ENCODE assay signal across 8 cellular contexts in the genomic region with DNA sequence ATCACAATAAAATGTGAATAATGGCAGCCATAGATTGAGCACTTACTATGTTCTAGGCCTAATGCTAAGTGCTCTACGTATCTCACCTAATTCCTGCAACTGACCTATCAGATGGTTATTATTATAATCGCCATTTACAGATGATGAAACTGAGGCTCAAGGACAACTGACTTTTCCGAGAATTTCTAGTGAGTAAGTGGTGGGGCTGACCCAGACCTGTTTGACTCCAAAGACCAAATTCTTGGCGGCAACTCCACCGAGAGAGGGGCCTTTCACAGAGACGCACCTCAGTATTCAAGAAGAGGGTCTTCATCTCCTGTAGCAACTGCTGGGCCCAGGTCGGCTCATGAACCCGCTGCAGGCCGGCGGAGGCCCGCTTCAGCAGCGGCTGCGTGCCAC. TPM values are rescaled to one million over a fixed set of nuclear protein-coding genes. Genes with fewer than 3 reads are reported as not detected.
DNase-seq lines count a peak whose midpoint lies in the region; ATAC-seq, FAIRE-seq and TF ChIP-seq lines count a peak whose summit lies in the region.

No MANE protein-coding gene starts in this region.

- H3K9me3 ChIP-seq in DOHH2 (ENCODE audit: control insufficient read depth, insufficient read depth, low read length) (no peaks in the 10 kb centered on the region), pancreas (no peaks in the 10 kb centered on the region)

- intact Hi-C loops in pancreas (cut with DNase I), result no loop called here

- TF ChIP-seq CTCF in DOHH2 (IDR thresholded peaks at IDR 0.05; ENCODE audit: low read depth, low read length, poor library complexity, severe bottlenecking) (no peak), epithelial cell of proximal tubule (conservative IDR thresholded peaks at IDR 0.05; ENCODE audit: low read depth, low read length) (no peak), pancreas (IDR thresholded peaks at IDR 0.05) (no peak)

- H3K27ac ChIP-seq in DOHH2 (ENCODE audit: low read depth, low read length), result 0 out of 2 replicates have a peak overlapping the region, but pooled peaks have one; percentile 46
- peak overlapping the region; percentile 57 to 83 (median 74) for H3K27ac ChIP-seq in pancreas

- ATAC-seq in pancreas (no peak), GM21576 (IDR thresholded peaks at IDR 0.05; ENCODE audit: unreplicated experiment) (no peak), HG02970 (IDR thresholded peaks at IDR 0.05; ENCODE audit: low FRiP score, unreplicated experiment) (no peak), GM19452 (IDR thresholded peaks at IDR 0.05; ENCODE audit: unreplicated experiment) (no peak), HG02973 (IDR thresholded peaks at IDR 0.05; ENCODE audit: unreplicated experiment) (no peak)

- H3K27me3 ChIP-seq in DOHH2 (ENCODE audit: control insufficient read depth, low read length), result no peaks in the 10 kb centered on the region
- no peaks in the 10 kb centered on the region for H3K27me3 ChIP-seq in pancreas

- peak overlapping the region; percentile 76 for H3K4me2 ChIP-seq in DOHH2 (ENCODE audit: low read length)

- no peaks in the 10 kb centered on the region for H3K9me2 ChIP-seq in DOHH2 (replicated peaks; ENCODE audit: control insufficient read depth, low read length)

- 0 out of 2 replicates have a peak, but pooled peaks cover 2% of the 10 kb centered on the region for H3F3A ChIP-seq in DOHH2 (ENCODE audit: control insufficient read depth, insufficient read depth)

- H3K79me2 ChIP-seq in DOHH2 (ENCODE audit: control insufficient read depth, low read length), result peaks cover 42% of the 10 kb centered on the region

- no peak for FAIRE-seq in pancreas (lab: Jason Lieb, UNC)

- H3K4me1 ChIP-seq in DOHH2 (ENCODE audit: control insufficient read depth, low read length) (peaks cover 30% of the 10 kb centered on the region), pancreas (peaks cover 7 to 20% (median 15%) of the 10 kb centered on the region in 3 donors)

- 2 to 3% methylated on average over 13 of the region's 13 CpGs for WGBS in pancreas, 2 donors

- H3K4me3 ChIP-seq in DOHH2 (ENCODE audit: low read length) (peak overlapping the region; percentile 99), epithelial cell of proximal tubule (ENCODE audit: low read depth, low read length) (peak overlapping the region; percentile 89), pancreas (peak overlapping the region; percentile 49 to 88 (median 79))

- H3K36me3 ChIP-seq in DOHH2 (ENCODE audit: control insufficient read depth, low read length), result peaks cover 39% of the 10 kb centered on the region
- peaks cover 0 to 15% (median 4%) of the 10 kb centered on the region in 3 donors for H3K36me3 ChIP-seq in pancreas

- no peaks in the 10 kb centered on the region for H4K20me1 ChIP-seq in DOHH2 (ENCODE audit: control insufficient read depth, insufficient read depth, low read depth, low read length)

- peak; percentile 34 for DNase-seq in RKO (ENCODE audit: low spot score)
- DNase-seq in epithelial cell of proximal tubule (ENCODE audit: low read depth), result no peak
- DNase-seq in pancreas, result no peak

RNA-seq across cellular contexts. Expression of a gene that starts 0.6 kb away (rescaled TPM):
- total RNA-seq in epithelial cell of proximal tubule, result 12.2 and 14.4 TPM in 2 replicates
- total RNA-seq in pancreas, result 10 to 100 TPM in 1 of 6 donors, 1 to 10 TPM in 5; 6.2 to 15.2 (median 8.2) TPM
- 10 to 100 TPM; 19.2 to 23.5 TPM for polyA plus RNA-seq in pancreas

RNA-seq across cellular contexts. Expression of a gene that starts 0.6 kb away (rescaled TPM):
- total RNA-seq in epithelial cell of proximal tubule (338 and 472 TPM in 2 replicates), pancreas (100 to 1,000 TPM in 1 of 6 donors, 10 to 100 TPM in 5; 63.4 to 101 (median 81.0) TPM)
- 100 to 1,000 TPM in 1 of 2 donors, 10 to 100 TPM in 1; 82.0 to 107 TPM for polyA plus RNA-seq in pancreas

RNA-seq across cellular contexts. Expression of a gene that starts 12.7 kb away (rescaled TPM):
- total RNA-seq in epithelial cell of proximal tubule, result not detected in 2 replicates
- total RNA-seq in pancreas, result not detected
- polyA plus RNA-seq in pancreas, result under 1 TPM; 0.05 to 0.11 TPM

RNA-seq across cellular contexts. Expression of a gene that starts 16.1 kb away (rescaled TPM):
- total RNA-seq in epithelial cell of proximal tubule, result 3.5 and 4.6 TPM in 2 replicates
- total RNA-seq in pancreas, result 1 to 10 TPM; 1.1 to 1.7 (median 1.2) TPM
- 1 to 10 TPM; 4.1 to 5.5 TPM for polyA plus RNA-seq in pancreas

RNA-seq across cellular contexts. Expression of a gene that starts 21.2 kb away (rescaled TPM):
- total RNA-seq in epithelial cell of proximal tubule, result 11.9 and 14.1 TPM in 2 replicates
- 1 to 10 TPM; 1.6 to 4.7 (median 3.0) TPM for total RNA-seq in pancreas
- polyA plus RNA-seq in pancreas, result 1 to 10 TPM; 8.4 to 8.5 TPM
